8 cellular contexts compared by ENCODE assay signal in the genomic region with DNA sequence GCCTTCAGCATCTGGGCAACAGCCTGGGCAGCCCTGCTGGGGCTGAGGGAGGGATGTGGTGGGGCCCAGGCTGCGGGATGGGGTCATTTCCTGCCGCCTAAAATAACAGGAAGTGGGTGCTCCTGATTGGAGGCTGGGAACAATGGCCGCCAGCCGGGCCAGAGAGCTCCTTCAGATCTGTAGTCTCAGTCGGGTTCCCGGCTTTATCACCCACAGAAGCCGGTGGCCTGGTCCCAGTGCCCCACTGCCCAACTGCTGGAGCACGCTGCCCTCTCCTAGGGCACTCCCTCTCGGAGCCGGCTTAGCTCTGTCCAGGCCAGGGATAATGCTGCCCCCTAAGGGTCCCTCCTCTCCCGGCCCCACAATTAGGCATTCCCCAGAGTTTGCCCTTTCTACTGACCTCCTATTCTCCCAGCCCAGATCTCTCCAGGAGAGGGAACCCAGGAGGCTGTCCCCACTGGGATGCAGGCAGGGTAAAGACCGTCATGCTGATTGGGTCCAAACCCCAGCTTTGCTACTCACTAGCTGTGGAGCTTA. TPM values are rescaled to one million over a fixed set of nuclear protein-coding genes. Genes with fewer than 3 reads are reported as not detected.
A peak's percentile ranks its signal among the peaks of the same experiment; 100 is the strongest.
DNase-seq lines count a peak whose midpoint lies in the region; FAIRE-seq and TF ChIP-seq lines count a peak whose summit lies in the region.

No MANE protein-coding gene starts in this region.

- H2AFZ ChIP-seq in neuron (ENCODE audit: low read depth, low read length) = no peak overlapping the region

- H3K36me3 ChIP-seq in neuron (ENCODE audit: insufficient read depth, low read length) (peaks cover 21% of the 10 kb centered on the region), urinary bladder (ENCODE audit: insufficient read depth) (no peaks in the 10 kb centered on the region)

- TF ChIP-seq CTCF in AG04450 (IDR thresholded peaks at IDR 0.05; ENCODE audit: low read depth, low read length) = peak; percentile 56

- FAIRE-seq in GM19239 (lab: Jason Lieb, UNC) (peak; percentile 88), RCC 7860 (lab: Jason Lieb, UNC) (no peak)

- CTCF ChIA-PET in AG04450 (lab: Charles Lee) = interaction anchor here (0.5 to 2.4 kb wide), 14 partner anchors 9 to 163 kb away, joined by 3 to 19 read pairs (median 4); partner anchors contain the start of gene TRAPPC3

- POLR2A ChIA-PET in AG04450 (lab: Yijun Ruan, JAX) = interaction anchor here (0.8 to 1.5 kb wide), 4 partner anchors 11 to 146 kb away, joined by 3 to 12 read pairs (median 3); partner anchors contain the start of genes SH3D21 and TRAPPC3

- DNase-seq in AG04450 (ENCODE audit: low read depth, low spot score) (no peak), GM19239 (ENCODE audit: insufficient read length, low spot score) (no peak), RCC 7860 (ENCODE audit: low spot score) (peak; percentile 50), activated gamma-delta T cell treated with Interleukin-2 at 50 U/mL for 16 hours (peak; percentile 66), foreskin melanocyte (peak; percentile 58), occipital lobe (lab: John Stamatoyannopoulos, UW) (no peak)

- H3K27ac ChIP-seq in AG04450 (ENCODE audit: low read depth, low read length) (peak overlapping the region; percentile 78), urinary bladder (ENCODE audit: low read depth) (peak overlapping the region; percentile 95)

- WGBS in urinary bladder = 5% methylated on average over 12 of the region's 12 CpGs

- H3K9me3 ChIP-seq in AG04450 (ENCODE audit: control insufficient read depth, insufficient read depth, low read length) (no peaks in the 10 kb centered on the region; the same call in 1 of the 2 replicates), neuron (ENCODE audit: low read length) (no peaks in the 10 kb centered on the region)

- H3K4me3 ChIP-seq in AG04450 (ENCODE audit: low read depth, low read length) (peak overlapping the region; percentile 66), neuron (ENCODE audit: low read length) (peak overlapping the region; percentile 40), urinary bladder (ENCODE audit: low read depth, low read length) (peak overlapping the region; percentile 29)

- H3K27me3 ChIP-seq in AG04450 (ENCODE audit: control insufficient read depth, insufficient read depth, low read length) (no peaks in the 10 kb centered on the region), neuron (ENCODE audit: insufficient read depth, low read length) (no peaks in the 10 kb centered on the region)

- H3K4me1 ChIP-seq in neuron (ENCODE audit: insufficient read depth, low read length) = peaks cover 42% of the 10 kb centered on the region
- H3K4me1 ChIP-seq in urinary bladder (ENCODE audit: insufficient read depth) = peaks cover 2% of the 10 kb centered on the region

RNA-seq across cellular contexts. Expression of gene MAP7D1, which starts 5.1 kb away (rescaled TPM):
- 23.4 and 28.2 TPM in 2 replicates for polyA plus RNA-seq in AG04450 (2011; rRNA removed)
- polyA minus RNA-seq in AG04450 (2011; rRNA and poly(A)+ RNA removed) = 32.6 and 42.3 TPM in 2 replicates
- 31.7 TPM for total RNA-seq in urinary bladder
- 144 TPM for polyA plus RNA-seq in urinary bladder
- 49.6 TPM for total RNA-seq in occipital lobe

RNA-seq across cellular contexts. Expression of gene TRAPPC3, which starts 11.7 kb away (rescaled TPM):
- polyA plus RNA-seq in AG04450 (2011; rRNA removed) (88.5 and 92.3 TPM in 2 replicates), urinary bladder (76.9 TPM)
- 27.3 and 30.2 TPM in 2 replicates for polyA minus RNA-seq in AG04450 (2011; rRNA and poly(A)+ RNA removed)
- total RNA-seq in urinary bladder (43.9 TPM), occipital lobe (40.1 TPM)

RNA-seq across cellular contexts. Expression of gene COL8A2, which starts 36.0 kb away (rescaled TPM):
- polyA plus RNA-seq in AG04450 (2011; rRNA removed) (1.5 and 1.6 TPM in 2 replicates), urinary bladder (21.9 TPM)
- polyA minus RNA-seq in AG04450 (2011; rRNA and poly(A)+ RNA removed) = 0.83 and 1.1 TPM in 2 replicates
- total RNA-seq in urinary bladder (11.7 TPM), occipital lobe (1.1 TPM)

Comparison
In these comparisons a context has a peak if more than half of its experiments do, and no peak if none do; other contexts are left out.
1. DNase-seq: peak in RCC 7860 (single experiment), activated gamma-delta T cell treated with Interleukin-2 at 50 U/mL for 16 hours (single experiment) and foreskin melanocyte (single experiment); none in AG04450 (single experiment), GM19239 (single experiment) and occipital lobe (single experiment).
2. Peak in every context shown above with its lines, with median percentiles within 50 percentile points of each other: H3K4me3 ChIP-seq.